In the genomic region with DNA sequence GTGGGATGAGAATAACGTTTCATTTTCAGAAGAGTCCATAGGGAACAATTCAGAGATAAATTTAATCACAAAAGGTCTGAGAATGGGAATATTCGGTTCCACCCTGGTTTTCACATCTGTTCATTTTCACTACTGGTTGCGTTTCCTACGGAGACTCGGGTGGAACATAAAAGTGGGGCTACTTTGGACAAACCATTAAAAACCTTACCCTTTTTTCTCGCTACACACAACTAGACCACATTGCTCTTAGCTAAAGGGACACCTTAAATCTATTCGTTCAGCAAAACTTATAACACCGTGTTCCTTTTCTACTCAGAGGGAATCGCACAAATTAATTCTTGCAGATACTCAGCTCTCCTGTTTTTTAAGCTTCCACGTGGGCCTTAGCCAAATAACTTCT, we compare ENCODE assay signal across 11 cellular contexts. TPM values are rescaled to one million over a fixed set of nuclear protein-coding genes. Genes with fewer than 3 reads are reported as not detected.
A peak's percentile ranks its signal among the peaks of the same experiment; 100 is the strongest.
DNase-seq lines count a peak whose midpoint lies in the region; ATAC-seq, FAIRE-seq and TF ChIP-seq lines count a peak whose summit lies in the region.
"Had no signal": no experiment of that assay in that cellular context is flagged by ENCODE, and none has a peak within 500 bp of the region (broad histone marks: within the 10 kb centered on the region; RNA-seq: fewer than 3 reads in every experiment).

No MANE protein-coding gene starts in this region.

- FAIRE-seq in A549 (lab: Jason Lieb, UNC) (no peak), GM12891 (lab: Jason Lieb, UNC) (no peak)
- FAIRE-seq: G401.6, urothelium cell line had no signal

- H3K9me3 Mint-ChIP-seq in central memory CD8-positive, alpha-beta T cell, result no peaks in the 10 kb centered on the region
- H3K9me3 Mint-ChIP-seq in nephron, result no peaks in the 10 kb centered on the region
- H3K9me3 Mint-ChIP-seq: dendritic cell treated with granulocyte-macrophage colony-stimulating factor and Interleukin-4, amounts not matched to agents 40 ng/mL and 50 ng/mL, for 4 days had no signal

- WGBS in A549 (ENCODE audit: missing lambda C conversion rate), result 73% methylated on average over 10 of the region's 10 CpGs

- H3K4me3 ChIP-seq in A549 (no peak overlapping the region; the same call in 2 of the 3 replicates), HUES6 (ENCODE audit: low read depth, low read length) (peak overlapping the region; percentile 71; the same call in 1 of the 2 replicates)

- TF ChIP-seq POLR2A in A549 (IDR thresholded peaks at IDR 0.05; ENCODE audit: low read length) (no peak), GM12891 (IDR thresholded peaks at IDR 0.05; ENCODE audit: low read depth, low read length) (no peak)

- CTCF ChIA-PET in A549 (lab: Yijun Ruan, JAX), result interaction anchor here (0.7 to 6.6 kb wide), 53 partner anchors 9 to 500 kb away, joined by 3 to 193 read pairs (median 6); partner anchors contain the start of gene PEBP1

- H3K9ac ChIP-seq in HUES6 (ENCODE audit: low read length), result no peak overlapping the region

- peaks cover 26% of the 10 kb centered on the region for H3K36me3 Mint-ChIP-seq in central memory CD8-positive, alpha-beta T cell (ENCODE audit: insufficient read depth)
- peaks cover 6% of the 10 kb centered on the region for H3K36me3 Mint-ChIP-seq in nephron (ENCODE audit: low read depth)

- ATAC-seq in A549 (no peak), HG03457 (IDR thresholded peaks at IDR 0.05; ENCODE audit: unreplicated experiment) (no peak)
- ATAC-seq in central memory CD8-positive, alpha-beta T cell (replicated peaks; ENCODE audit: extremely low read depth, poor library complexity, severe bottlenecking), result no peak

- H3K36me3 ChIP-seq in HUES6 (ENCODE audit: control insufficient read depth, insufficient read depth, low read length), result peaks cover 15% of the 10 kb centered on the region

- H3K27ac ChIP-seq in A549 (peak overlapping the region; percentile 95 to 96; a peak in 4 of 6 replicates), HUES6 (ENCODE audit: low read depth, low read length) (no peak overlapping the region)

- peaks cover 17% of the 10 kb centered on the region for H3K27me3 ChIP-seq in HUES6 (ENCODE audit: control insufficient read depth, insufficient read depth, low read length)

- H3K4me1 Mint-ChIP-seq in central memory CD8-positive, alpha-beta T cell, result peaks cover 43% of the 10 kb centered on the region
- H3K4me1 Mint-ChIP-seq in nephron, result peaks cover 50% of the 10 kb centered on the region

- TF ChIP-seq CTCF in A549 (IDR thresholded peaks at IDR 0.05), result no peak
- TF ChIP-seq CTCF in nephron (IDR thresholded peaks at IDR 0.05; ENCODE audit: unreplicated experiment in 3 of 3), result no peak

- H3K4me1 ChIP-seq in A549 (peaks cover 23% of the 10 kb centered on the region), HUES6 (ENCODE audit: control insufficient read depth, insufficient read depth, low read length) (peaks cover 15% of the 10 kb centered on the region)

- no peak overlapping the region for H3K27ac Mint-ChIP-seq in central memory CD8-positive, alpha-beta T cell (ENCODE audit: low read depth)
- peak overlapping the region; percentile 98 to 100 (median 99) for H3K27ac Mint-ChIP-seq in nephron

- DNase-seq in A549 (ENCODE audit: low read depth in 1 of 2, low spot score in 1 of 2) (no peak), GM12891 (ENCODE audit: insufficient read length, low spot score) (no peak), foreskin melanocyte (no peak)
- no peak for DNase-seq in central memory CD8-positive, alpha-beta T cell (ENCODE audit: low spot score in 2 of 2)
- DNase-seq in activated CD8-positive, alpha-beta memory T cell treated with anti-CD3 and anti-CD28 coated beads, Interleukin-2, amount 50 U/mL, for 4 hours, result no peak

- no peaks in the 10 kb centered on the region for H3K9me3 ChIP-seq in A549
- H3K9me3 ChIP-seq in HUES6 (ENCODE audit: control insufficient read depth, insufficient read depth, low read depth, low read length), result no peaks in the 10 kb centered on the region

- TF ChIP-seq EP300 in A549 (IDR thresholded peaks at IDR 0.05), result no peak

- H3K4me3 Mint-ChIP-seq in central memory CD8-positive, alpha-beta T cell, result peak overlapping the region; percentile 98
- H3K4me3 Mint-ChIP-seq in nephron, result peak overlapping the region; percentile 88 to 98 (median 98)

- peak overlapping the region; percentile 87 for H3K4me2 ChIP-seq in A549

- POLR2A ChIA-PET in A549 (lab: Yijun Ruan, JAX), result interaction anchor here (0.6 to 1.6 kb wide), 5 partner anchors 191 to 501 kb away, joined by 3 to 16 read pairs (median 4); partner anchors contain the start of gene PEBP1

- H3K27me3 Mint-ChIP-seq in central memory CD8-positive, alpha-beta T cell, result no peaks in the 10 kb centered on the region
- H3K27me3 Mint-ChIP-seq in nephron (ENCODE audit: low read depth), result peaks cover 23% of the 10 kb centered on the region
- H3K27me3 Mint-ChIP-seq: dendritic cell treated with granulocyte-macrophage colony-stimulating factor and Interleukin-4, amounts not matched to agents 40 ng/mL and 50 ng/mL, for 4 days had no signal

- no peak for TF ChIP-seq RAD21 in A549 (conservative IDR thresholded peaks at IDR 0.05 in 1 of 2, IDR thresholded peaks at IDR 0.05 in 1 of 2)

TF ChIP-seq in A549, 52 proteins besides CTCF, POLR2A, EP300 and RAD21 (continues in another document):
- TF ChIP-seq MYC (IDR thresholded peaks at IDR 0.05; ENCODE audit: borderline replicate concordance, low read length) (no peak), PBX3 (IDR thresholded peaks at IDR 0.05) (no peak), JUN (IDR thresholded peaks at IDR 0.05) (no peak)

TF ChIP-seq in GM12891, 5 proteins besides CTCF, POLR2A, EP300 and RAD21:
- TF ChIP-seq PAX5 (IDR thresholded peaks at IDR 0.05; ENCODE audit: insufficient read depth, low read length, severe bottlenecking) (no peak), SPI1 (IDR thresholded peaks at IDR 0.05; ENCODE audit: low read depth, low read length) (no peak), POLR2AphosphoS5 (IDR thresholded peaks at IDR 0.05; ENCODE audit: low read depth, low read length) (no peak)

RNA-seq across cellular contexts. Expression of gene SUDS3, which starts 1.0 kb away (rescaled TPM):
- 31.9 and 36.5 TPM in 2 replicates for polyA plus RNA-seq in A549 (2011; rRNA removed)
- polyA plus RNA-seq in A549 (2012; cell fraction: cytosol; rRNA removed), result 11.4 and 13.7 TPM in 2 replicates
- polyA plus RNA-seq in A549 (2012; cell fraction: nucleus; rRNA removed), result 20.9 and 33.3 TPM in 2 replicates
- 17.9 to 20.3 TPM (median 18.4 TPM) in 3 replicates for polyA plus RNA-seq in A549 (2017; fragmentation: RNase III; extraction: RNeasy Plus Mini Kit Qiagen cat#74134 plus additional on column Dnase treatment)
- 24.4 and 28.7 TPM in 2 replicates for polyA minus RNA-seq in A549 (2011; rRNA and poly(A)+ RNA removed)
- 10.7 TPM for polyA plus RNA-seq in GM12891 (2012; ENCODE audit: low read depth, missing spikeins)

RNA-seq across cellular contexts. Expression of gene TAOK3, which starts 2.6 kb away (rescaled TPM):
- polyA plus RNA-seq in A549 (2011; rRNA removed) (27.6 and 32.4 TPM in 2 replicates), A549 (2017; fragmentation: RNase III; extraction: RNeasy Plus Mini Kit Qiagen cat#74134 plus additional on column Dnase treatment) (10.6 to 13.7 TPM (median 13.1 TPM) in 3 replicates)
- 7.5 and 8.7 TPM in 2 replicates for polyA plus RNA-seq in A549 (2012; cell fraction: cytosol; rRNA removed)
- 6.7 and 11.0 TPM in 2 replicates for polyA plus RNA-seq in A549 (2012; cell fraction: nucleus; rRNA removed)
- polyA minus RNA-seq in A549 (2011; rRNA and poly(A)+ RNA removed), result 30.7 and 31.9 TPM in 2 replicates
- polyA plus RNA-seq in GM12891 (2012; ENCODE audit: low read depth, missing spikeins), result 37.2 TPM
